In the genomic region with DNA sequence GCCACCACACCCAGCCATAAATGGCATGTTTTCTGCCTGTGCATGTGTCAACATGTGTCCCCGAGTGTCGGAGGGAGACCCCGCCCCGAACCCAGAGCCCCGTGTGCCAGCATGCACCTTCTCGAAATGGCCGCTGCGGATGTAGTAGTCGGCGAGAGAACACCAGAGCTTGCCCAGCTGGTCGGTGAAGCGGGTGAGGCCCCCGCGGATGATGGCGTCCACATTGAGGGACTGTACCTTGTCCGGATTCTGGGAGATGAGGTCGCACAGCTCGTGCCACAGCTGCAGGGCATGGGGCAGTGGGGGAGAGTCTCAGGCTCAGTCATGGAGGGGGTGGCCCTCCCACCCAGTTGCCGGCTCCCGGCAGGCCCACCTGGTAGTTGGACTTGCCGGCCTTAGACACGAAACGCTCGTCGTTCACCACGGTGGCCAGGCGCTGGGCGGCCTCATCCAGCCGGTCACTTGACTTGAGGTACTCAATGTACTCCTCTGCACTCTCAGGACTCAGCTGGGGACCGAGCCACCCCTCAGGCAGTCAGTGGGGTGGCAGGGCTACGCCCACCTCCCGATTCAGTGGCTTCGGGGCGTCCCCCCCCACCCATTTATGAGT, we compare ENCODE assay signal across 34 cellular contexts. TPM values are rescaled to one million over a fixed set of nuclear protein-coding genes. Genes with fewer than 3 reads are reported as not detected.
"Had no signal": no experiment of that assay in that cellular context is flagged by ENCODE, and none has a peak within 500 bp of the region (broad histone marks: within the 10 kb centered on the region; RNA-seq: fewer than 3 reads in every experiment).

No MANE protein-coding gene starts in this region.

- DNase-seq: activated CD4-positive, alpha-beta memory T cell treated with anti-CD3 and anti-CD28 coated beads for 36 hours; activated CD4-positive, alpha-beta T cell treated with anti-CD3 and anti-CD28 coated beads for 36 hours; activated CD4-positive, alpha-beta T cell treated with anti-CD3 and anti-CD28 coated beads, Interleukin-2, amount 10 ng/mL, durations not matched to agents 24 days and 14 days; activated CD4-positive, CD25-positive, alpha-beta regulatory T cell; activated CD4-positive, CD25-positive, alpha-beta regulatory T cell treated with anti-CD3 and anti-CD28 coated beads, Interleukin-2, amount 50 U/mL, for 72 hours; activated CD8-positive, alpha-beta memory T cell treated with anti-CD3 and anti-CD28 coated beads, Interleukin-2, amount 10 ng/mL, durations not matched to agents 7 days and 5 days; activated CD8-positive, alpha-beta memory T cell treated with anti-CD3 and anti-CD28 coated beads, Interleukin-2, amount 50 U/mL, for 4 hours; activated CD8-positive, alpha-beta T cell treated with anti-CD3 and anti-CD28 coated beads, Interleukin-2, amount 10 ng/mL, durations not matched to agents 7 days and 5 days; activated effector memory CD4-positive, alpha-beta T cell treated with anti-CD3 and anti-CD28 coated beads, Interleukin-2, amount 50 U/mL, for 16 hours; activated naive CD4-positive, alpha-beta T cell treated with anti-CD3 and anti-CD28 coated beads for 36 hours; activated naive CD8-positive, alpha-beta T cell treated with anti-CD3 and anti-CD28 coated beads for 36 hours; activated naive CD8-positive, alpha-beta T cell treated with anti-CD3 and anti-CD28 coated beads, Interleukin-2, amount 50 U/mL, for 24 hours; activated T-cell treated with anti-CD3 and anti-CD28 coated beads, Interleukin-2, amount 50 U/mL, for 1 hour; activated T-cell treated with anti-CD3 and anti-CD28 coated beads, Interleukin-2, amount 50 U/mL, for 48 hours; amygdala; aorta; central memory CD4-positive, alpha-beta T cell; cerebellar nuclear complex; colonic mucosa; effector CD8-positive, alpha-beta T cell; esophagus squamous epithelium; foreskin melanocyte; T-helper 2 cell had no signal

- ATAC-seq: activated CD4-positive, alpha-beta T cell treated with anti-CD3 and anti-CD28 coated beads for 36 hours; activated CD8-positive, alpha-beta memory T cell treated with anti-CD3 and anti-CD28 coated beads, Interleukin-2, amount 10 ng/mL, durations not matched to agents 7 days and 5 days; activated CD8-positive, alpha-beta T cell treated with anti-CD3 and anti-CD28 coated beads, Interleukin-2, amount 10 ng/mL, durations not matched to agents 7 days and 5 days; activated naive CD8-positive, alpha-beta T cell treated with anti-CD3 and anti-CD28 coated beads, Interleukin-2, amount 50 U/mL, for 24 hours; body of pancreas; gastroesophageal sphincter had no signal

- H3K27me3 ChIP-seq: adrenal gland, body of pancreas, colonic mucosa, esophagus squamous epithelium, gastroesophageal sphincter had no signal

- H3K4me3 ChIP-seq: adrenal gland, body of pancreas, colonic mucosa, esophagus squamous epithelium, gastroesophageal sphincter had no signal

- FAIRE-seq: endometrium, endothelial cell of umbilical vein had no signal

- H3K27ac ChIP-seq: adrenal gland, body of pancreas, colonic mucosa, epithelial cell of prostate, esophagus squamous epithelium, gastroesophageal sphincter had no signal

- H3K9me3 ChIP-seq: adrenal gland, body of pancreas, colonic mucosa, esophagus squamous epithelium, gastroesophageal sphincter had no signal

RNA-seq across cellular contexts. Expression of a gene that starts 7.7 kb away (rescaled TPM):
- total RNA-seq: activated CD8-positive, alpha-beta memory T cell treated with anti-CD3 and anti-CD28 coated beads for 36 hours; aorta; body of pancreas; dermis microvascular lymphatic vessel endothelial cell; endothelial cell of umbilical vein; fibroblast of lung; gastroesophageal sphincter; glomerular endothelial cell had no signal
- polyA plus RNA-seq: aorta, endothelial cell of umbilical vein, fibroblast of lung had no signal

RNA-seq across cellular contexts. Expression of a gene that starts 30.2 kb away (rescaled TPM):
- total RNA-seq: aorta, dermis microvascular lymphatic vessel endothelial cell, fibroblast of lung, fibroblast of villous mesenchyme had no signal
- polyA plus RNA-seq: fibroblast of lung had no signal
